1 cellular context compared by ENCODE assay signal in genomic region chr20:16846011-16846410, GRCh38.
TF ChIP-seq lines count a peak whose summit lies in the region.

No MANE protein-coding gene starts in this region.

TF ChIP-seq in IMR-90, 13 proteins besides CTCF, POLR2A, EP300 and RAD21 (continued from another document):
- TF ChIP-seq CHD1 (IDR thresholded peaks at IDR 0.05; ENCODE audit: low read depth, low read length) (no peak), SMC3 (IDR thresholded peaks at IDR 0.05; ENCODE audit: low read depth, low read length) (no peak), RCOR1 (IDR thresholded peaks at IDR 0.05; ENCODE audit: insufficient replicate concordance, low read length) (no peak), MXI1 (IDR thresholded peaks at IDR 0.05; ENCODE audit: borderline replicate concordance, low read depth, low read length) (no peak), ELK1 (IDR thresholded peaks at IDR 0.05; ENCODE audit: borderline replicate concordance, low read depth, low read length) (no peak), BHLHE40 (IDR thresholded peaks at IDR 0.05; ENCODE audit: low read depth, low read length) (no peak)
